20 cellular contexts compared by ENCODE assay signal in the genomic region with DNA sequence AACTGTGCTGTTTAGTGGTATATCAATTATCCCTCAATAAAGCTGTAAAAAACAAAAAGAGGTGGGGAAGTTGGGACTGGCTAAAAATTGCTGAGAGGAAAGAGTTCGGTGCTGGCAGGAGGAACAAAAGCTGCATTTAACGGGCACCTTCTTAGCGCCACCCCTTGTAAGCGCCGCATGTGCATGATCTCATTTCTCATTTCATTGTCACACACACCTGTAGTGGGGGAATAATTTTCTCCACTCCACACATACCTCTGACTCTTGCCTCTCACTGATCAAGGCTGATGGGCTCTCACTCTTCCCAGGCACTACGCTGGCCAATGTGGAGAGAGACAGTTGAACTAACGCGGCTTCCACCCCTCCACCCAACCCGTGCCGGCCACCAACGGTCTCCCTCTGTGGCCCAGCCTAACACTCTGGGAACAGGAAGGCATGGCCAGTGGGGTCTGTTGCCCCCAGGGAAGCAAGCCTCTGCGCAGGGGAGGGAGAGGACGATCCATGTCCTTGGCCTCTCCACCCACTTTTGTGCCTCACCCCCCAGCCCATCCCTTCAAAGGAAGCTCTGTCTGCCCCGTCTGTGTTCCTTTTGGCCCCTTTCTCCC.
"Had no signal": no experiment of that assay in that cellular context is flagged by ENCODE, and none has a peak within 500 bp of the region (broad histone marks: within the 10 kb centered on the region; RNA-seq: fewer than 3 reads in every experiment).

No MANE protein-coding gene starts in this region.

- H3K36me3 ChIP-seq: esophagus muscularis mucosa, gastroesophageal sphincter, heart right ventricle, left ventricle myocardium inferior, tibial artery, uterus had no signal

- H3K9me3 ChIP-seq: esophagus muscularis mucosa, heart right ventricle, left ventricle myocardium inferior, tibial artery, uterus had no signal

- H3K27me3 ChIP-seq: esophagus muscularis mucosa, uterus had no signal

- H3K4me1 ChIP-seq: esophagus muscularis mucosa, gastroesophageal sphincter, left ventricle myocardium inferior, uterus had no signal

- ATAC-seq: activated CD8-positive, alpha-beta T cell treated with anti-CD3 and anti-CD28 coated beads for 36 hours; activated naive CD8-positive, alpha-beta T cell treated with anti-CD3 and anti-CD28 coated beads, Interleukin-2, amount 50 U/mL, for 24 hours; gastroesophageal sphincter; naive thymus-derived CD8-positive, alpha-beta T cell; stimulated activated naive CD8-positive, alpha-beta T cell treated with anti-CD3 and anti-CD28 coated beads, Interleukin-15, Interleukin-2, amounts not matched to agents 100 U/mL and 50 U/mL, for 24 hours had no signal

- H3K4me3 ChIP-seq: esophagus muscularis mucosa, gastroesophageal sphincter, heart right ventricle, left ventricle myocardium inferior, tibial artery, uterus had no signal

- H3K27ac ChIP-seq: esophagus muscularis mucosa, gastroesophageal sphincter, heart right ventricle, left ventricle myocardium inferior, tibial artery, uterus had no signal

- DNase-seq: activated CD4-positive, alpha-beta T cell treated with anti-CD3 and anti-CD28 coated beads for 48 hours; activated CD4-positive, CD25-positive, alpha-beta regulatory T cell; activated CD8-positive, alpha-beta T cell treated with anti-CD3 and anti-CD28 coated beads for 36 hours; activated naive CD4-positive, alpha-beta T cell treated with anti-CD3 and anti-CD28 coated beads, Interleukin-2, amount 10 ng/mL, durations not matched to agents 7 days and 5 days; activated naive CD8-positive, alpha-beta T cell treated with anti-CD3 and anti-CD28 coated beads, Interleukin-2, amount 50 U/mL, for 24 hours; activated T-cell treated with anti-CD3 and anti-CD28 coated beads, Interleukin-2, amount 50 U/mL, for 24 hours; anterior cingulate cortex; cortex of kidney; heart right ventricle; left ventricle myocardium inferior; naive thymus-derived CD8-positive, alpha-beta T cell; occipital lobe; stimulated activated CD4-positive, alpha-beta T cell treated with anti-CD3 and anti-CD28 coated beads, Interleukin-2, amount 100 ng/mL, for 24 hours; stimulated activated naive CD8-positive, alpha-beta T cell treated with anti-CD3 and anti-CD28 coated beads, Interleukin-15, Interleukin-2, amounts not matched to agents 100 U/mL and 50 U/mL, for 24 hours; T1000; uterus had no signal

- FAIRE-seq: endothelial cell of umbilical vein had no signal
